Comparison of ENCODE assay signal across 17 cellular contexts in genomic region chr9:127358770-127359169, GRCh38. TPM values are rescaled to one million over a fixed set of nuclear protein-coding genes. Genes with fewer than 3 reads are reported as not detected.
DNase-seq lines count a peak whose midpoint lies in the region; ATAC-seq and TF ChIP-seq lines count a peak whose summit lies in the region.
"Had no signal": no experiment of that assay in that cellular context is flagged by ENCODE, and none has a peak within 500 bp of the region (broad histone marks: within the 10 kb centered on the region; RNA-seq: fewer than 3 reads in every experiment).

No MANE protein-coding gene starts in this region.

- no peak overlapping the region for H3K18ac ChIP-seq in trophoblast cell (ENCODE audit: low read length)

- WGBS in trophoblast cell (ENCODE audit: extremely low coverage, insufficient coverage, insufficient read length), result no CpG with 5 or more reads among the region's 3 CpGs
- 80 to 82% methylated on average over 2 to 3 of the region's 3 CpGs for whole genome bisulfite sequencing in thyroid gland, 2 donors

- H2AK5ac ChIP-seq in trophoblast cell (ENCODE audit: low read length), result no peak overlapping the region

- H3K4ac ChIP-seq in trophoblast cell (ENCODE audit: low read depth, low read length), result no peak overlapping the region

- no peak overlapping the region for H2AFZ ChIP-seq in trophoblast cell (ENCODE audit: insufficient read depth, low read length, poor library complexity)

- no peaks in the 10 kb centered on the region for H3K9me3 ChIP-seq in trophoblast cell (ENCODE audit: insufficient read depth, low read depth, low read length)
- H3K9me3 ChIP-seq in thyroid gland, result no peaks in the 10 kb centered on the region
- H3K9me3 ChIP-seq: BE2C had no signal

- H2BK120ac ChIP-seq in trophoblast cell (ENCODE audit: insufficient read depth, low read length, poor library complexity), result no peak overlapping the region

- no peak for TF ChIP-seq CTCF in coronary artery (IDR thresholded peaks at IDR 0.05)
- TF ChIP-seq CTCF in thyroid gland (IDR thresholded peaks at IDR 0.05), result no peak

- no peak overlapping the region for H2BK5ac ChIP-seq in trophoblast cell (ENCODE audit: low read depth, low read length, poor library complexity)

- H3K14ac ChIP-seq in trophoblast cell (ENCODE audit: low read length), result no peak overlapping the region

- H3K23ac ChIP-seq in trophoblast cell (ENCODE audit: low read length), result no peak overlapping the region

- H3K27me3 ChIP-seq in trophoblast cell (ENCODE audit: insufficient read depth, low read length) (no peaks in the 10 kb centered on the region), thyroid gland (no peaks in the 10 kb centered on the region)
- H3K27me3 ChIP-seq: BE2C had no signal

- peak overlapping the region; percentile 16 to 84 for H3K27ac ChIP-seq in coronary artery
- H3K27ac ChIP-seq in trophoblast cell (ENCODE audit: low read depth, low read length), result peak overlapping the region; percentile 27
- peak overlapping the region; percentile 69 to 84 (median 72) for H3K27ac ChIP-seq in thyroid gland

- no peak overlapping the region for H4K91ac ChIP-seq in trophoblast cell (ENCODE audit: low read depth, low read length)

- H3K36me3 ChIP-seq in trophoblast cell (ENCODE audit: control insufficient read depth in 1 of 2, insufficient read depth in 2 of 2, low read length in 2 of 2) (no peaks in the 10 kb centered on the region), thyroid gland (no peaks in the 10 kb centered on the region)

- H3K79me1 ChIP-seq in trophoblast cell (ENCODE audit: low read length), result peaks cover 11% of the 10 kb centered on the region

- no peak overlapping the region for H4K8ac ChIP-seq in trophoblast cell (ENCODE audit: low read depth, low read length)

- no peak for ATAC-seq in HG03045 (IDR thresholded peaks at IDR 0.05; ENCODE audit: unreplicated experiment)
- ATAC-seq: HepG2 had no signal

- no peak overlapping the region for H2BK12ac ChIP-seq in trophoblast cell (ENCODE audit: low read length)

- no peaks in the 10 kb centered on the region for H3K79me2 ChIP-seq in trophoblast cell (ENCODE audit: control insufficient read depth, insufficient read depth, low read length, poor library complexity)

- peaks cover 18 to 19% of the 10 kb centered on the region in 2 experiments for H3K4me1 ChIP-seq in trophoblast cell (ENCODE audit: control insufficient read depth in 1 of 2, insufficient read depth in 2 of 2, low read length in 2 of 2)
- peaks cover 20 to 29% of the 10 kb centered on the region in 2 donors for H3K4me1 ChIP-seq in thyroid gland
- H3K4me1 ChIP-seq: BE2C had no signal

- H3K4me2 ChIP-seq in trophoblast cell (ENCODE audit: low read length), result no peak overlapping the region

- H3K9ac ChIP-seq in trophoblast cell (ENCODE audit: low read length), result no peak overlapping the region

- DNase-seq in coronary artery (ENCODE audit: low spot score), result no peak
- DNase-seq in trophoblast cell, result no peak
- DNase-seq in thyroid gland, result no peak
- no peak for DNase-seq in NCI-H1092 treated with DMSO at 0.1 percent for 48 hours (lab: John Stamatoyannopoulos, UW)
- DNase-seq in DMS153 treated with DMSO at 0.1 percent for 48 hours (lab: John Stamatoyannopoulos, UW; ENCODE audit: unreplicated experiment), result no peak
- DNase-seq: ACHN; CD4-positive, CD25-positive, alpha-beta regulatory T cell; CD8-positive, alpha-beta memory T cell; COR-L47; DMS 273 treated with DMSO at 0.1 percent for 48 hours; DMS79; GDM1; GOT3; H9 had no signal

- intact Hi-C loops in thyroid gland (cut with DNase I), result no loop called here

- H4K12ac ChIP-seq in trophoblast cell (ENCODE audit: low read depth, low read length), result no peak overlapping the region

- no peak for TF ChIP-seq POLR2A in thyroid gland (IDR thresholded peaks at IDR 0.05)

- no peak overlapping the region for H3K4me3 ChIP-seq in coronary artery
- H3K4me3 ChIP-seq in trophoblast cell (ENCODE audit: low read depth, low read length), result no peak overlapping the region
- H3K4me3 ChIP-seq in thyroid gland (replicated peaks in 1 of 3), result no peak overlapping the region

RNA-seq across cellular contexts. Expression of gene SLC2A8, which starts 38.2 kb away (rescaled TPM):
- polyA plus RNA-seq in trophoblast cell (2013), result 31.3 and 31.4 TPM in 2 replicates
- total RNA-seq in thyroid gland, result 10 to 100 TPM; 25.4 to 38.2 (median 29.9) TPM
